10 cellular contexts compared by ENCODE assay signal in the genomic region with DNA sequence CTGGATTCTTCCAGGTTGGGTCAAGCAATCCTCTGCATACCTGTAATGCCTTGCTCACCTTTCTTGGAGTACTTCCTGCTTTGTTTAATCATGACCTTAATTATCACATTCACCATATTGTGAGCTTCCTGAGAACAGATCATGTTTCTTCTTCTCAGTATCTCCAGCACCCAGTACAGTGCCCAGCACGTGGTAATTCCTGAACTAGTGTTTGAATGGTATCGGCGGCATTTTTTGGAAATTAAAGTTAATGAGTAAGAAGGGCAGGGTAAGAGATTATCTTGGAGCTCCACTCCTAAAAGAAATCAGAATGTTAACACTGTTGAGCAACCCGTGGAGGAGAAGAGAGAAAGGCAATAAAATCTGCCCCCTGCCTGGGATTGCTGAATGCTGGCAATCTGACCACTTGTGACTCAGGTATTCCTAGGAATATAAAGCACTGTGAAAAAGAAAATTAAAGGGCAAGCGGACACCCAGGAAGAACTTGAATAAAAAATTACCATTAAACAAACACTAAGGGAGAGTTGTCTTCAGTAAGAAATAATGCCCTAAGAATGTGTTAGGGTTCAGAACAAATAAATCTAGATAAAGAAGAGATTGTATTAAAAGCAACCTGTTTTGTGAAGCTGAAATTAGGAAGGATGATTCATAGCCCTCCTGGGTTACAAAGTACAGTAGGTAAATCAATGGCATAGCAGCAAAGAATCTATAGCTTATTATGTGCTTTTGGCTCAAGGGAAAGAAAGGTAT.
DNase-seq lines count a peak whose midpoint lies in the region; ATAC-seq, FAIRE-seq and TF ChIP-seq lines count a peak whose summit lies in the region.
"Had no signal": no experiment of that assay in that cellular context is flagged by ENCODE, and none has a peak within 500 bp of the region (broad histone marks: within the 10 kb centered on the region; RNA-seq: fewer than 3 reads in every experiment).

No MANE protein-coding gene starts in this region.

- no peaks in the 10 kb centered on the region for H3K9me3 ChIP-seq in skeletal muscle satellite cell (replicated peaks; ENCODE audit: low read length)
- H3K9me3 ChIP-seq in heart left ventricle, result no peaks in the 10 kb centered on the region

- DNase-seq in H54 (ENCODE audit: insufficient read length, low spot score) (peak; percentile 30), NCI-H748 treated with DMSO at 0.1 percent for 48 hours (lab: John Stamatoyannopoulos, UW) (peak; percentile 35), fibroblast of mammary gland (ENCODE audit: low read depth) (peak; percentile 85), retina (no peak), heart left ventricle (no peak), posterior cingulate gyrus (no peak)
- DNase-seq: NCI-H510A treated with DMSO at 0.1 percent for 48 hours had no signal

- H3K27me3 ChIP-seq in skeletal muscle satellite cell (ENCODE audit: control insufficient read depth, insufficient read depth, low read length) (no peaks in the 10 kb centered on the region), heart left ventricle (no peaks in the 10 kb centered on the region)

- H3K27ac ChIP-seq in heart left ventricle, result no peak overlapping the region

- TF ChIP-seq POLR2A in H54 (IDR thresholded peaks at IDR 0.05; ENCODE audit: low read depth, low read length) (no peak), heart left ventricle (IDR thresholded peaks at IDR 0.05) (no peak)

- ATAC-seq in GM18909 (IDR thresholded peaks at IDR 0.05; ENCODE audit: poor library complexity, unreplicated experiment) (no peak), heart left ventricle (no peak)
- ATAC-seq: GM12878 had no signal

- peak overlapping the region; percentile 54 for H3K4me2 ChIP-seq in skeletal muscle satellite cell (ENCODE audit: low read length)

- H3K4me3 ChIP-seq in fibroblast of mammary gland (ENCODE audit: control insufficient read depth, low read depth, low read length) (no peak overlapping the region), skeletal muscle satellite cell (ENCODE audit: low read length) (peak overlapping the region; percentile 26), heart left ventricle (no peak overlapping the region)
- H3K4me3 ChIP-seq: GM12878 had no signal

- H3K36me3 ChIP-seq in skeletal muscle satellite cell (ENCODE audit: insufficient read depth, low read length) (no peaks in the 10 kb centered on the region), heart left ventricle (no peaks in the 10 kb centered on the region)

- H3K4me1 ChIP-seq in skeletal muscle satellite cell (ENCODE audit: control insufficient read depth, insufficient read depth, low read length) (peaks cover 38% of the 10 kb centered on the region), heart left ventricle (peaks cover 0 to 35% (median 0%) of the 10 kb centered on the region in 12 donors)

- 88 to 90% (median 90%) methylated on average over 5 of the region's 5 CpGs for WGBS in heart left ventricle, 4 donors

- peak; percentile 65 for FAIRE-seq in H54 (lab: Jason Lieb, UNC)
- FAIRE-seq: GM12878 had no signal

- intact Hi-C loops in heart left ventricle (cut with DNase I), result no loop called here
- intact Hi-C loops in posterior cingulate gyrus (cut with DNase I), result no loop called here

- H3K9ac ChIP-seq in skeletal muscle satellite cell (ENCODE audit: low read depth, low read length), result peak overlapping the region; percentile 31

- TF ChIP-seq CTCF in fibroblast of mammary gland (conservative IDR thresholded peaks at IDR 0.05; ENCODE audit: control insufficient read depth, insufficient read depth, low read depth, low read length) (no peak), heart left ventricle (IDR thresholded peaks at IDR 0.05) (no peak)

Comparison
In these comparisons a context has a peak if more than half of its experiments do, and no peak if none do; other contexts are left out.
1. DNase-seq: peak in H54 (single experiment), NCI-H748 treated with DMSO at 0.1 percent for 48 hours (single experiment) and fibroblast of mammary gland (single experiment); none in retina (single experiment), heart left ventricle (0 of 5) and posterior cingulate gyrus (0 of 10).